20 cellular contexts compared by ENCODE assay signal in genomic region chr16:11372924-11373306, GRCh38.
"Had no signal": no experiment of that assay in that cellular context is flagged by ENCODE, and none has a peak within 500 bp of the region (broad histone marks: within the 10 kb centered on the region; RNA-seq: fewer than 3 reads in every experiment).

No MANE protein-coding gene starts in this region.

- H3K9me3 ChIP-seq: colonic mucosa, left ventricle myocardium inferior, mucosa of descending colon, transverse colon had no signal

- H3K4me1 ChIP-seq: colonic mucosa, left ventricle myocardium inferior, transverse colon had no signal

- H3K27ac ChIP-seq: brain microvascular endothelial cell, colonic mucosa, left ventricle myocardium inferior, transverse colon had no signal

- H3K36me3 ChIP-seq: brain microvascular endothelial cell, colonic mucosa, left ventricle myocardium inferior, transverse colon had no signal

- DNase-seq: activated B cell treated with CpG ODN at 0.5 μM for 24 hours; activated CD4-positive, alpha-beta memory T cell treated with anti-CD3 and anti-CD28 coated beads for 36 hours; activated CD4-positive, alpha-beta T cell treated with anti-CD3 and anti-CD28 coated beads for 4 hours; activated naive CD4-positive, alpha-beta T cell treated with anti-CD3 and anti-CD28 coated beads for 36 hours; activated T-cell treated with anti-CD3 and anti-CD28 coated beads, Interleukin-2, amount 50 U/mL, for 4 hours; brain microvascular endothelial cell; central memory CD4-positive, alpha-beta T cell; colonic mucosa; erythroblast; foreskin melanocyte; glutamatergic neuron; left ventricle myocardium inferior; naive B cell; stimulated activated CD4-positive, alpha-beta T cell treated with anti-CD3 and anti-CD28 coated beads, Interleukin-12 subunit alpha, Interleukin-12 subunit beta, amount 100 ng/mL, for 4 hours; stimulated activated CD4-positive, alpha-beta T cell treated with anti-CD3 and anti-CD28 coated beads, Interleukin-1b, Interleukin-23, amount 100 ng/mL, for 48 hours; T-cell; T-helper 9 cell; transverse colon had no signal

- ATAC-seq: activated T-cell treated with anti-CD3 and anti-CD28 coated beads, Interleukin-2, amount 50 U/mL, for 4 hours; mucosa of descending colon; SK-N-SH treated with all-trans-retinoic acid at 6 μM for 48 hours; T-cell had no signal

- H3K4me3 ChIP-seq: colonic mucosa, left ventricle myocardium inferior, mucosa of descending colon, transverse colon had no signal

- H3K27me3 ChIP-seq: brain microvascular endothelial cell, colonic mucosa, transverse colon had no signal
